In genomic region chr17:48613862-48614694, GRCh38 we compare ENCODE assay signal across 9 cellular contexts. TPM values are rescaled to one million over a fixed set of nuclear protein-coding genes. Genes with fewer than 3 reads are reported as not detected.
DNase-seq lines count a peak whose midpoint lies in the region; ATAC-seq and TF ChIP-seq lines count a peak whose summit lies in the region.
"Had no signal": no experiment of that assay in that cellular context is flagged by ENCODE, and none has a peak within 500 bp of the region (broad histone marks: within the 10 kb centered on the region; RNA-seq: fewer than 3 reads in every experiment).

No MANE protein-coding gene starts in this region.

- ATAC-seq in HG03097 (IDR thresholded peaks at IDR 0.05; ENCODE audit: low FRiP score, unreplicated experiment) (no peak), HG03565 (IDR thresholded peaks at IDR 0.05; ENCODE audit: unreplicated experiment) (no peak), GM21423 (IDR thresholded peaks at IDR 0.05; ENCODE audit: unreplicated experiment) (no peak)
- ATAC-seq: pancreas had no signal

- H3K36me3 Mint-ChIP-seq in brain (no peaks in the 10 kb centered on the region), neural crest cell (ENCODE audit: low read depth) (peaks cover 13% of the 10 kb centered on the region)

- H3K36me3 ChIP-seq in NT2/D1 (ENCODE audit: insufficient read depth, insufficient read length, low read length), result no peaks in the 10 kb centered on the region
- H3K36me3 ChIP-seq: pancreas had no signal

- peaks cover 36% of the 10 kb centered on the region for H3K4me1 Mint-ChIP-seq in brain
- peaks cover 24% of the 10 kb centered on the region for H3K4me1 Mint-ChIP-seq in neural crest cell

- peaks cover 99% of the 10 kb centered on the region for H3K27me3 ChIP-seq in NT2/D1 (ENCODE audit: insufficient read depth, insufficient read length)

- H3K9me3 ChIP-seq in NT2/D1 (ENCODE audit: insufficient read depth, low read length), result no peaks in the 10 kb centered on the region
- H3K9me3 ChIP-seq: pancreas had no signal

- H3K4me3 ChIP-seq in NT2/D1 (ENCODE audit: insufficient read length, low read depth), result peak overlapping the region; percentile 15

- H3K9me3 Mint-ChIP-seq in brain, result peaks cover 0 to 9% (median 1%) of the 10 kb centered on the region in 5 experiments
- no peaks in the 10 kb centered on the region for H3K9me3 Mint-ChIP-seq in neural crest cell

- H3K4me1 ChIP-seq in NT2/D1 (ENCODE audit: insufficient read depth, insufficient read length), result peaks cover 11% of the 10 kb centered on the region

- H3K4me3 Mint-ChIP-seq in brain (peak overlapping the region in 3 of 5 experiments; percentile 80 to 92 (median 85)), neural crest cell (peak overlapping the region; percentile 88)

- peak overlapping the region in 2 of 5 experiments; percentile 23 to 95 for H3K27ac Mint-ChIP-seq in brain
- peak overlapping the region; percentile 86 for H3K27ac Mint-ChIP-seq in neural crest cell (ENCODE audit: unreplicated experiment)

- peak overlapping the region; percentile 50 for H3K9ac ChIP-seq in NT2/D1 (ENCODE audit: insufficient read length, low read depth)

- H3K27me3 Mint-ChIP-seq in brain (no peaks in the 10 kb centered on the region), neural crest cell (ENCODE audit: low read depth) (peaks cover 100% of the 10 kb centered on the region)

- TF ChIP-seq CTCF in brain (conservative IDR thresholded peaks at IDR 0.05) (no peak), neural crest cell (conservative IDR thresholded peaks at IDR 0.05) (no peak)

- peak; percentile 64 for DNase-seq in COLO668 (lab: John Stamatoyannopoulos, UW; ENCODE audit: unreplicated experiment)
- no peak for DNase-seq in NT2/D1 (ENCODE audit: low read depth, low spot score)
- no peak for DNase-seq in neural crest cell (ENCODE audit: low read depth, low spot score)
- DNase-seq in COR-L47 (lab: John Stamatoyannopoulos, UW), result no peak

RNA-seq across cellular contexts. Expression of gene HOXB8, which starts 1.0 kb away (rescaled TPM):
- 65.2 TPM for polyA plus RNA-seq in brain (ENCODE audit: insufficient read depth, low read depth, low replicate concordance)
- total RNA-seq in neural crest cell, result 19.7 and 22.9 TPM in 2 replicates

RNA-seq across cellular contexts. Expression of gene HOXB7, which starts 3.3 kb away (rescaled TPM):
- polyA plus RNA-seq in brain (ENCODE audit: insufficient read depth, low read depth, low replicate concordance), result 37.1 TPM
- total RNA-seq in neural crest cell, result 8.5 and 11.4 TPM in 2 replicates

RNA-seq across cellular contexts. Expression of gene HOXB6, which starts 9.3 kb away (rescaled TPM):
- polyA plus RNA-seq in brain (ENCODE audit: insufficient read depth, low read depth, low replicate concordance), result 31.9 TPM
- total RNA-seq in neural crest cell, result 9.6 and 11.5 TPM in 2 replicates

RNA-seq across cellular contexts. Expression of gene HOXB9, which starts 12.1 kb away (rescaled TPM):
- 5.0 TPM for polyA plus RNA-seq in brain (ENCODE audit: insufficient read depth, low read depth, low replicate concordance)
- total RNA-seq in neural crest cell, result 84.1 and 89.8 TPM in 2 replicates
- polyA plus RNA-seq: pancreas had no signal

RNA-seq across cellular contexts. Expression of gene HOXB5, which starts 20.5 kb away (rescaled TPM):
- 234 TPM for polyA plus RNA-seq in brain (ENCODE audit: insufficient read depth, low read depth, low replicate concordance)
- 2.3 and 2.6 TPM in 2 replicates for total RNA-seq in neural crest cell
